ENCODE assay signal across 8 cellular contexts in the genomic region with DNA sequence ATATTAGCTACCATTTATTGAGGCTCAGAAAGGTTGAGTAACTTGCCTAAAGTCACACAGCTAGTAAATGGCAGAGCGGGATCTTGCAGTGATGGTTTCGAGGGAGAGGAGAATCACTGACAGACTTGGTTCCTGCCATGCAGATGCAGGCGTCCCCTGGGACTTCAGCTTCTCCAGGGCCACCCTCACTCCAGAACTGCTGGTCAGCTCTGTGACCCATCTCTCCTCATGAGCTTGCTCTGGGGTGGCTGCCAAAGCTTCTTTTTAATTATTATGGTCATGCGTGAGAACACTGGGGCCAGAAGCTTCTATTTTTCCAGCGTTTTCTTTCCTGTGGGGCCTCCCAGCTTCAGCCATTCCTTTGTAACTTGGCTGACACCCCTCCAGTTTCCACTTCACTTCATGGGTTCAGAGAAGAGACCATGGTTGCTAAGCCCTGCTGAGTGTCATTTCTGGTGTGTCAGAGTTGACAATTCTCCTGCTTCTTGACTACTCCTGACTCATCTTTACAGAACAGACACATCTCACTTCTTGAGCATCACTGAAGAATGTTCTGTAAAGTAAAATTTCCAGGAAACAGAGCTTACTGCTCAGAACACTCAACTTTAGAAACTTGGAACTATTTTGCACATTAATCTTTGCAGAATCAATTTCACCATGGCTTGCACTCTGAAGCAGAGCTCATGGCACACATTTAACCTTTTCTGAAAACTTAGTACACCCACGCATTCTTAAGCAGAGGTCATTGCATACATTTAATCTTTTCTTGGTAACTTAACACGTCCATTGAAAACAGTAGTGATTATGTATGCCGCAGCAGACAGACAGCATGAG.
DNase-seq lines count a peak whose midpoint lies in the region; ATAC-seq, FAIRE-seq and TF ChIP-seq lines count a peak whose summit lies in the region.
"Had no signal": no experiment of that assay in that cellular context is flagged by ENCODE, and none has a peak within 500 bp of the region (broad histone marks: within the 10 kb centered on the region; RNA-seq: fewer than 3 reads in every experiment).

No MANE protein-coding gene starts in this region.

- H3K4me3 ChIP-seq in NB4 (ENCODE audit: low read depth, low read length) (no peak overlapping the region), ascending aorta (no peak overlapping the region), kidney (ENCODE audit: low read length in 2 of 2) (no peak overlapping the region)
- H3K4me3 ChIP-seq: ovary had no signal

- H3K9me3 Mint-ChIP-seq in stimulated activated naive CD8-positive, alpha-beta T cell treated with anti-CD3 and anti-CD28 coated beads, Interleukin-15, amount 100 ng/mL, for 72 hours, result peaks cover 0 to 8% of the 10 kb centered on the region in 2 donors

- H3K27ac ChIP-seq in ascending aorta (peak overlapping the region; percentile 94 to 98), kidney (ENCODE audit: low read depth in 2 of 2, low read length in 2 of 2) (peak overlapping the region; percentile 56 to 86)
- H3K27ac ChIP-seq: ovary had no signal

- peaks cover 40% of the 10 kb centered on the region for H3K4me1 Mint-ChIP-seq in stimulated activated naive CD8-positive, alpha-beta T cell treated with anti-CD3 and anti-CD28 coated beads, Interleukin-15, amount 100 ng/mL, for 72 hours

- ATAC-seq in stimulated activated naive CD8-positive, alpha-beta T cell treated with anti-CD3 and anti-CD28 coated beads, Interleukin-15, amount 100 ng/mL, for 72 hours, result peak; percentile 86
- ATAC-seq in HG03159 (IDR thresholded peaks at IDR 0.05; ENCODE audit: unreplicated experiment) (no peak), HG03342 (IDR thresholded peaks at IDR 0.05; ENCODE audit: unreplicated experiment) (no peak)

- no peak for TF ChIP-seq POLR2A in NB4 (IDR thresholded peaks at IDR 0.05; ENCODE audit: extremely low read depth, insufficient read length)

- H3K27ac Mint-ChIP-seq in stimulated activated naive CD8-positive, alpha-beta T cell treated with anti-CD3 and anti-CD28 coated beads, Interleukin-15, amount 100 ng/mL, for 72 hours, result peak overlapping the region; percentile 2 to 61

- no peak overlapping the region for H3K9ac ChIP-seq in kidney (ENCODE audit: low read length in 2 of 2)

- no peak for TF ChIP-seq CTCF in NB4 (IDR thresholded peaks at IDR 0.05; ENCODE audit: low read depth, low read length)
- no peak for TF ChIP-seq CTCF in ascending aorta (IDR thresholded peaks at IDR 0.05)
- TF ChIP-seq CTCF in kidney (IDR thresholded peaks at IDR 0.05; ENCODE audit: borderline replicate concordance, extremely low read depth, insufficient read depth), result no peak

- intact Hi-C loops in ascending aorta (cut with DNase I) (no loop called here), kidney (cut with DNase I) (no loop called here)

- peaks cover 29 to 44% of the 10 kb centered on the region in 2 donors for H3K4me1 ChIP-seq in ascending aorta
- peaks cover 27 to 32% of the 10 kb centered on the region in 2 donors for H3K4me1 ChIP-seq in kidney (ENCODE audit: control insufficient read depth in 1 of 2, insufficient read depth in 1 of 2, low read depth in 1 of 2, low read length in 2 of 2)

- no peaks in the 10 kb centered on the region for H3K27me3 ChIP-seq in ascending aorta
- H3K27me3 ChIP-seq: ovary had no signal

- H3K36me3 ChIP-seq in ascending aorta (no peaks in the 10 kb centered on the region), kidney (ENCODE audit: control insufficient read depth in 1 of 2, insufficient read depth in 2 of 2, low read length in 2 of 2) (no peaks in the 10 kb centered on the region)
- H3K36me3 ChIP-seq: ovary had no signal

- peak overlapping the region in 1 of 2 donors; percentile 37 for H3K4me3 Mint-ChIP-seq in stimulated activated naive CD8-positive, alpha-beta T cell treated with anti-CD3 and anti-CD28 coated beads, Interleukin-15, amount 100 ng/mL, for 72 hours

- FAIRE-seq in kidney (lab: Jason Lieb, UNC), result no peak

- H3K9me3 ChIP-seq in ascending aorta (peaks cover 0 to 4% of the 10 kb centered on the region in 2 donors), kidney (ENCODE audit: control insufficient read depth in 1 of 2, low read length in 2 of 2) (no peaks in the 10 kb centered on the region)
- H3K9me3 ChIP-seq: ovary had no signal

- DNase-seq in NB4 (ENCODE audit: low read depth) (peak; percentile 30), ascending aorta (ENCODE audit: low spot score in 2 of 2) (no peak), kidney (peak; percentile 85), NCI-H510A (lab: John Stamatoyannopoulos, UW) (no peak)
- peak in 1 of 2 donors; percentile 20 for DNase-seq in stimulated activated naive CD8-positive, alpha-beta T cell treated with anti-CD3 and anti-CD28 coated beads, Interleukin-15, amount 100 ng/mL, for 72 hours
- DNase-seq: ovary had no signal

- H3K27me3 Mint-ChIP-seq in stimulated activated naive CD8-positive, alpha-beta T cell treated with anti-CD3 and anti-CD28 coated beads, Interleukin-15, amount 100 ng/mL, for 72 hours, result peaks cover 15% of the 10 kb centered on the region

Comparison
In these comparisons a context has a peak if more than half of its experiments do, and no peak if none do; other contexts are left out.
1. DNase-seq: peak in NB4 (single experiment) and kidney (single experiment); none in ascending aorta (0 of 2) and NCI-H510A (single experiment).